ENCODE assay signal across 2 cellular contexts in the genomic region with DNA sequence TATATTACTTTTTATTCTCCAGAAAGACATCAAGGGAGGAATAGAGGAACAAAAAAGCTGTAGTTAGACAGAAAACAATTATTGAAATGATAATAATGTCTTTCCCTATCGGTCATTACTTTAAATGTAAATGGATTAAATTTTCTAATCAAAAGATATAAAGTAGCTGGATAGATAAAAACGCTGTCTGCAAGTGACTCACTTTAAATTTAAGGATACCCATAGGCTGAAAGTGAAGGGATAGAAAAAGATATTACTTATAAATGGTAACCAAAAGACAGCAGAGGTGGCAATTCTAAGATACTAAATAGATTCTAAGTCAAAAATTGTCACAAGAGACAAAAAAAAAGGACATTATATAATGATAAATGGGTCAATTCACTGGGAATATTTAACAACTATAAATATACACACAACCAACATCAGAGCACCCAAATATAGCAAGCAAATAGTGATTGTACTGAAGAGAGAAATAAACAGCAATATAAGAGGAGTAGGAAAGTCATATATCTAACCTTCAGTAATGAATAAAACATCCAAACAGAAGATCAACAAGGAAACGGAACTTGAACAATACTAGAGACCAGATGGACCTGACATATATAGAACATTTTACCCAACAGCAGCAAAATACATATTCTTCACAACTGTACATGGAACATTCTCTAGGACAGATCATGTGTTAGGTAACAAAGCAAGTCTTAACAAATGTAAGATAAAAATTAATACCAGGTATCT.
TF ChIP-seq lines count a peak whose summit lies in the region.

No MANE protein-coding gene starts in this region.

TF ChIP-seq in A549, 52 proteins besides CTCF, POLR2A, EP300 and RAD21 (continued from another document):
- TF ChIP-seq, protein P1, sequence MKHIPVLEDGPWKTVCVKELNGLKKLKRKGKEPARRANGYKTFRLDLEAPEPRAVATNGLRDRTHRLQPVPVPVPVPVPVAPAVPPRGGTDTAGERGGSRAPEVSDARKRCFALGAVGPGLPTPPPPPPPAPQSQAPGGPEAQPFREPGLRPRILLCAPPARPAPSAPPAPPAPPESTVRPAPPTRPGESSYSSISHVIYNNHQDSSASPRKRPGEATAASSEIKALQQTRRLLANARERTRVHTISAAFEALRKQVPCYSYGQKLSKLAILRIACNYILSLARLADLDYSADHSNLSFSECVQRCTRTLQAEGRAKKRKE (CRISPR knock-in tag; IDR thresholded peaks at IDR 0.05; ENCODE audit: low read depth): no peak
- no peak for TF ChIP-seq MAZ (IDR thresholded peaks at IDR 0.05; ENCODE audit: borderline replicate concordance, low read depth, low read length)
- TF ChIP-seq HOXB5 (CRISPR knock-in tag; IDR thresholded peaks at IDR 0.05): no peak
- TF ChIP-seq CBX2 (IDR thresholded peaks at IDR 0.05; ENCODE audit: borderline replicate concordance, low read depth): no peak
- TF ChIP-seq, protein P2, sequence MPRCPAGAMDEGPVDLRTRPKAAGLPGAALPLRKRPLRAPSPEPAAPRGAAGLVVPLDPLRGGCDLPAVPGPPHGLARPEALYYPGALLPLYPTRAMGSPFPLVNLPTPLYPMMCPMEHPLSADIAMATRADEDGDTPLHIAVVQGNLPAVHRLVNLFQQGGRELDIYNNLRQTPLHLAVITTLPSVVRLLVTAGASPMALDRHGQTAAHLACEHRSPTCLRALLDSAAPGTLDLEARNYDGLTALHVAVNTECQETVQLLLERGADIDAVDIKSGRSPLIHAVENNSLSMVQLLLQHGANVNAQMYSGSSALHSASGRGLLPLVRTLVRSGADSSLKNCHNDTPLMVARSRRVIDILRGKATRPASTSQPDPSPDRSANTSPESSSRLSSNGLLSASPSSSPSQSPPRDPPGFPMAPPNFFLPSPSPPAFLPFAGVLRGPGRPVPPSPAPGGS (IDR thresholded peaks at IDR 0.05): no peak
- TF ChIP-seq ZFP36 (IDR thresholded peaks at IDR 0.05; ENCODE audit: borderline replicate concordance, partially characterized antibody): no peak
- no peak for TF ChIP-seq BHLHE40 (IDR thresholded peaks at IDR 0.05; ENCODE audit: low read depth, low read length)
- TF ChIP-seq RCOR1 (IDR thresholded peaks at IDR 0.05; ENCODE audit: low read depth, low read length): no peak

TF ChIP-seq in GM12878, 131 proteins besides CTCF, POLR2A, EP300 and RAD21 (continued from another document):
- TF ChIP-seq, protein P3, sequence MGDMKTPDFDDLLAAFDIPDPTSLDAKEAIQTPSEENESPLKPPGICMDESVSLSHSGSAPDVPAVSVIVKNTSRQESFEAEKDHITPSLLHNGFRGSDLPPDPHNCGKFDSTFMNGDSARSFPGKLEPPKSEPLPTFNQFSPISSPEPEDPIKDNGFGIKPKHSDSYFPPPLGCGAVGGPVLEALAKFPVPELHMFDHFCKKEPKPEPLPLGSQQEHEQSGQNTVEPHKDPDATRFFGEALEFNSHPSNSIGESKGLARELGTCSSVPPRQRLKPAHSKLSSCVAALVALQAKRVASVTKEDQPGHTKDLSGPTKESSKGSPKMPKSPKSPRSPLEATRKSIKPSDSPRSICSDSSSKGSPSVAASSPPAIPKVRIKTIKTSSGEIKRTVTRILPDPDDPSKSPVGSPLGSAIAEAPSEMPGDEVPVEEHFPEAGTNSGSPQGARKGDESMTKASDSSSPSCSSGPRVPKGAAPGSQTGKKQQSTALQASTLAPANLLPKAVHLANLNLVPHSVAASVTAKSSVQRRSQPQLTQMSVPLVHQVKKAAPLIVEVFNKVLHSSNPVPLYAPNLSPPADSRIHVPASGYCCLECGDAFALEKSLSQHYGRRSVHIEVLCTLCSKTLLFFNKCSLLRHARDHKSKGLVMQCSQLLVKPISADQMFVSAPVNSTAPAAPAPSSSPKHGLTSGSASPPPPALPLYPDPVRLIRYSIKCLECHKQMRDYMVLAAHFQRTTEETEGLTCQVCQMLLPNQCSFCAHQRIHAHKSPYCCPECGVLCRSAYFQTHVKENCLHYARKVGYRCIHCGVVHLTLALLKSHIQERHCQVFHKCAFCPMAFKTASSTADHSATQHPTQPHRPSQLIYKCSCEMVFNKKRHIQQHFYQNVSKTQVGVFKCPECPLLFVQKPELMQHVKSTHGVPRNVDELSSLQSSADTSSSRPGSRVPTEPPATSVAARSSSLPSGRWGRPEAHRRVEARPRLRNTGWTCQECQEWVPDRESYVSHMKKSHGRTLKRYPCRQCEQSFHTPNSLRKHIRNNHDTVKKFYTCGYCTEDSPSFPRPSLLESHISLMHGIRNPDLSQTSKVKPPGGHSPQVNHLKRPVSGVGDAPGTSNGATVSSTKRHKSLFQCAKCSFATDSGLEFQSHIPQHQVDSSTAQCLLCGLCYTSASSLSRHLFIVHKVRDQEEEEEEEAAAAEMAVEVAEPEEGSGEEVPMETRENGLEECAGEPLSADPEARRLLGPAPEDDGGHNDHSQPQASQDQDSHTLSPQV (IDR thresholded peaks at IDR 0.05): no peak
